Comparison of ENCODE assay signal across 21 cellular contexts in the genomic region with DNA sequence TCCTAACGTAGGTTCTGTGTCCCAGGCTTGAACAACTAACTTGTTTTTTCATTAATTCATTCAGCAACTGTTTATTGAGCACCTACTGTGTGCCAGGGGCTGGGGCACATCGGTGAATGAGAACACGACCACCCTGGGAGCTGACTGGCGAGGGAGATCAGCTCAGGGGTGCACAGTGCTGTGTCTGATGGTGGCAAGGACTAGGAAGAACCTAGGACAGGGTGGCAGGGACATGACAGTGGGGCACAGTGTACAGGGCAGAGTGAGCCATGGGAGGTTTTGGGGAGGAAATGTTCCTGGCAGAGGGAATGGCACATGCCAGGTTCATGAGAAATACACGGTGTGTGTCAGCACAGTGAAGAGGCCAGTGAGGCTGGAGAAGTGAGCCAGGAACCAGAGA.
"Had no signal": no experiment of that assay in that cellular context is flagged by ENCODE, and none has a peak within 500 bp of the region (broad histone marks: within the 10 kb centered on the region; RNA-seq: fewer than 3 reads in every experiment).

No MANE protein-coding gene starts in this region.

- H3K27ac Mint-ChIP-seq: effector memory CD8-positive, alpha-beta T cell; memory B cell had no signal

- H3K36me3 ChIP-seq: colonic mucosa, pancreas, stomach, thyroid gland had no signal

- H3K4me3 Mint-ChIP-seq: central memory CD8-positive, alpha-beta T cell; effector memory CD8-positive, alpha-beta T cell; memory B cell had no signal

- H3K4me2 ChIP-seq: smooth muscle cell had no signal

- FAIRE-seq: frontal cortex, keratinocyte, pancreas had no signal

- H3K9me3 Mint-ChIP-seq: central memory CD8-positive, alpha-beta T cell; effector memory CD8-positive, alpha-beta T cell; nephron had no signal

- H3K27me3 ChIP-seq: colonic mucosa, pancreas, thyroid gland had no signal

- H3K4me1 ChIP-seq: colonic mucosa, pancreas, stomach, thyroid gland had no signal

- DNase-seq: colonic mucosa; dermis blood vessel endothelial cell; effector memory CD8-positive, alpha-beta T cell; pancreas; stimulated activated CD4-positive, alpha-beta T cell treated with anti-CD3 and anti-CD28 coated beads, Interleukin-12 subunit alpha, Interleukin-12 subunit beta, amount 100 ng/mL, for 4 hours; stimulated activated CD4-positive, alpha-beta T cell treated with anti-CD3 and anti-CD28 coated beads, Interleukin-1b, Interleukin-23, amount 100 ng/mL, for 48 hours; stimulated activated CD4-positive, alpha-beta T cell treated with anti-CD3 and anti-CD28 coated beads, Interleukin-4, amount 100 ng/mL, for 1 hour; stimulated activated CD8-positive, alpha-beta memory T cell treated with anti-CD3 and anti-CD28 coated beads, Interleukin-4, amount 100 ng/mL, for 48 hours; stimulated activated naive CD4-positive, alpha-beta T cell treated with Interleukin-2 at 50 U/mL for 16 hours; stomach; thyroid gland; trophoblast cell had no signal

- H3K27ac ChIP-seq: colonic mucosa, pancreas, stomach, thyroid gland had no signal

- H3K4me3 ChIP-seq: colonic mucosa, lung, pancreas, smooth muscle cell, stomach, thyroid gland had no signal

- H3K36me3 Mint-ChIP-seq: memory B cell had no signal

- ATAC-seq: effector memory CD8-positive, alpha-beta T cell; left lobe of liver; pancreas; sciatic nerve had no signal

- H3K4me1 Mint-ChIP-seq: central memory CD8-positive, alpha-beta T cell; nephron had no signal

- H3K9me3 ChIP-seq: colonic mucosa, pancreas, stomach, thyroid gland had no signal
